16 cellular contexts compared by ENCODE assay signal in the genomic region with DNA sequence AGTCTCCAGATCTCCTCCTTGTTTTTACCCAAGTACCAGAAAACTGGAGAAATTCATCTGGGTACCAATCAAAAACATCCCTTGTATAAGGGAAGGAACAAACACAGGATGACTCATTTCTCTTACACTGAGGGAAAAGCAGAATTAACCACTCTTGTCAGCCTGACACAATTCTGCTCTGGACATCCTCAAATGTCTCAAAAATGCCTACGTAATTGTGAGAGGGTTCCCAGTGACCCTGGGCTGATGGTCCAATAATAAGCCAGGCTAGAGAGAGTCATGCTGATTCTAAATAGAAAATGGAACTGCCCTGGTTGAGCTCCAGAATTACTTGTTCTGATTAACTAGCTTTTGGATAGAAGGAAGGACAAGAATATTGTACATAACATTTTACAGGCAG. TPM values are rescaled to one million over a fixed set of nuclear protein-coding genes. Genes with fewer than 3 reads are reported as not detected.
DNase-seq lines count a peak whose midpoint lies in the region; ATAC-seq, FAIRE-seq and TF ChIP-seq lines count a peak whose summit lies in the region.
"Had no signal": no experiment of that assay in that cellular context is flagged by ENCODE, and none has a peak within 500 bp of the region (broad histone marks: within the 10 kb centered on the region; RNA-seq: fewer than 3 reads in every experiment).

No MANE protein-coding gene starts in this region.

- 63% methylated on average over 1 of the region's 1 CpG for WGBS in heart right ventricle, 2 donors

- no peak for TF ChIP-seq CTCF in heart right ventricle (IDR thresholded peaks at IDR 0.05)
- TF ChIP-seq CTCF in astrocyte (IDR thresholded peaks at IDR 0.05; ENCODE audit: insufficient read depth, low read depth, low read length), result no peak

- intact Hi-C loops in Right ventricle myocardium superior (cut with DNase I) (no loop called here), heart right ventricle (cut with DNase I) (no loop called here)

- no peak overlapping the region for H3K4me3 Mint-ChIP-seq in astrocyte (ENCODE audit: unreplicated experiment)
- H3K4me3 Mint-ChIP-seq: activated CD4-positive, alpha-beta T cell treated with anti-CD3 and anti-CD28 coated beads, Interleukin-2, amount 10 ng/mL, durations not matched to agents 24 days and 14 days had no signal

- peak overlapping the region in 1 of 10 donors; percentile 36 for H3K27ac ChIP-seq in heart right ventricle
- no peak overlapping the region for H3K27ac ChIP-seq in astrocyte (ENCODE audit: low read depth, low read length)
- peak overlapping the region; percentile 67 for H3K27ac ChIP-seq in temporal lobe (ENCODE audit: low read depth, low read length)

- H3K79me2 ChIP-seq in astrocyte (ENCODE audit: insufficient read depth, low read length), result peaks cover 77% of the 10 kb centered on the region

- peaks cover 27% of the 10 kb centered on the region for H4K20me1 ChIP-seq in astrocyte (ENCODE audit: insufficient read depth, low read length)

- no peaks in the 10 kb centered on the region for H3K9me3 Mint-ChIP-seq in astrocyte (ENCODE audit: unreplicated experiment)

- H3K4me3 ChIP-seq in heart right ventricle, result no peak overlapping the region
- no peak overlapping the region for H3K4me3 ChIP-seq in astrocyte (ENCODE audit: insufficient read depth, low read depth, low read length)
- H3K4me3 ChIP-seq: upper lobe of left lung had no signal

- H3K9me3 ChIP-seq in heart right ventricle, result peaks cover 0 to 5% (median 0%) of the 10 kb centered on the region in 11 donors
- no peaks in the 10 kb centered on the region for H3K9me3 ChIP-seq in astrocyte (ENCODE audit: insufficient read depth, low read depth, low read length)

- H3K36me3 ChIP-seq in heart right ventricle (peaks cover 0 to 18% (median 3%) of the 10 kb centered on the region in 9 donors), astrocyte (ENCODE audit: insufficient read depth, low read length) (peaks cover 9% of the 10 kb centered on the region)

- H3K27ac Mint-ChIP-seq in astrocyte (ENCODE audit: unreplicated experiment), result no peak overlapping the region
- H3K27ac Mint-ChIP-seq: activated CD4-positive, alpha-beta T cell treated with anti-CD3 and anti-CD28 coated beads, Interleukin-2, amount 10 ng/mL, durations not matched to agents 24 days and 14 days had no signal

- peaks cover 1% of the 10 kb centered on the region for H3K4me1 Mint-ChIP-seq in astrocyte (ENCODE audit: low read depth, unreplicated experiment)
- H3K4me1 Mint-ChIP-seq: activated CD4-positive, alpha-beta T cell treated with anti-CD3 and anti-CD28 coated beads, Interleukin-2, amount 10 ng/mL, durations not matched to agents 24 days and 14 days had no signal

- H3K27me3 ChIP-seq in heart right ventricle (no peaks in the 10 kb centered on the region), astrocyte (ENCODE audit: insufficient read depth, low read length) (no peaks in the 10 kb centered on the region)
- H3K27me3 ChIP-seq: upper lobe of left lung had no signal

- H3K36me3 Mint-ChIP-seq in astrocyte (ENCODE audit: low read depth, unreplicated experiment), result peaks cover 2% of the 10 kb centered on the region

- H3K4me1 ChIP-seq in heart right ventricle (peaks cover 0 to 26% (median 13%) of the 10 kb centered on the region in 9 donors), astrocyte (ENCODE audit: insufficient read depth, low read length) (no peaks in the 10 kb centered on the region)

- no peaks in the 10 kb centered on the region for H3K27me3 Mint-ChIP-seq in astrocyte (ENCODE audit: low read depth, unreplicated experiment)
- H3K27me3 Mint-ChIP-seq: activated CD4-positive, alpha-beta T cell treated with anti-CD3 and anti-CD28 coated beads, Interleukin-2, amount 10 ng/mL, durations not matched to agents 24 days and 14 days had no signal

- no peak overlapping the region for H2AFZ ChIP-seq in astrocyte (ENCODE audit: low read depth, low read length)

- no peak for FAIRE-seq in astrocyte (lab: Jason Lieb, UNC)
- no peak for FAIRE-seq in RCC 7860 (lab: Jason Lieb, UNC)
- FAIRE-seq: colon, HepG2 had no signal

- no peak overlapping the region for H3K9ac ChIP-seq in astrocyte (ENCODE audit: low read length)

- no peak overlapping the region for H3K4me2 ChIP-seq in astrocyte (ENCODE audit: low read length)

- ATAC-seq in Right ventricle myocardium superior (ENCODE audit: poor library complexity), result peak; percentile 15
- no peak for ATAC-seq in heart right ventricle
- ATAC-seq: HepG2 had no signal

- DNase-seq in Right ventricle myocardium superior (no peak), heart right ventricle (no peak), astrocyte (ENCODE audit: low read depth) (peak; percentile 32), inferior parietal cortex (ENCODE audit: extremely low spot score) (peak; percentile 42), HK-2 (ENCODE audit: unreplicated experiment) (no peak), kidney glomerular epithelial cell (lab: John Stamatoyannopoulos, UW) (no peak), RCC 7860 (ENCODE audit: low spot score) (no peak)
- DNase-seq: activated CD4-positive, alpha-beta T cell treated with anti-CD3 and anti-CD28 coated beads, Interleukin-2, amount 10 ng/mL, durations not matched to agents 24 days and 14 days; activated gamma-delta T cell treated with Interleukin-2 at 50 U/mL for 16 hours; NCI-H1694; NCI-H524 treated with DMSO at 0.1 percent for 48 hours; T-helper 2 cell; upper lobe of left lung had no signal

RNA-seq across cellular contexts. Expression of gene ZNF708, which starts 14.5 kb away (rescaled TPM):
- total RNA-seq in Right ventricle myocardium superior (3.5 TPM), heart right ventricle (1 to 10 TPM; 4.1 to 5.7 (median 4.9) TPM), astrocyte (13.8 and 20.0 TPM in 2 replicates), temporal lobe (47.5 TPM)
- polyA plus RNA-seq in heart right ventricle, result 1 to 10 TPM; 1.8 to 6.2 TPM

RNA-seq across cellular contexts. Expression of gene ZNF738, which starts 44.1 kb away (rescaled TPM):
- total RNA-seq in Right ventricle myocardium superior (1.8 TPM), heart right ventricle (1 to 10 TPM in 9 of 10 donors, under 1 TPM in 1; 0.93 to 4.4 (median 2.3) TPM), astrocyte (13.1 and 18.6 TPM in 2 replicates), temporal lobe (22.9 TPM)
- 1 to 10 TPM; 1.7 to 4.1 TPM for polyA plus RNA-seq in heart right ventricle

Comparison
In these comparisons a context has a peak if more than half of its experiments do, and no peak if none do; other contexts are left out.
1. DNase-seq: peak in astrocyte (single experiment) and inferior parietal cortex (single experiment); none in Right ventricle myocardium superior (single experiment), heart right ventricle (0 of 2), HK-2 (single experiment), kidney glomerular epithelial cell (single experiment) and RCC 7860 (single experiment).